Comparison of ENCODE assay signal across 18 cellular contexts in the genomic region with DNA sequence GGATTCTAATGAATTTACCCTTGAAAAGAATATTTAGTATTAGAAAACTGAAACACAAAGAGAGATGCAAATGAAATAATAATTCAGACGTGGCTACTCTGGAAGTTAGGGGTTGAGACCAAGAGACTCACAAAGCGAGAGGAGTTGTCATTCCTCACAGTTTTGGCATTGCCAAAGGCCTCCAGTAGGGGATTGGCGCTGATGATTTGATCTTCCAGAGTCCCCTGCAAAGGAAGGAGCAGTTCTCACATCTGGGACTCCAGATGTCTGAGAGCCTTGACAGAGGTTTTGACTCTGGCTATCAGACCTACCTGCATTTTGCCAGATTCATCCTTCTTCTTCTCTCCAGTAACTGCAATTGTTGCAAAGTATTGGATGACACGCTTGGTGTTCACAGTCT. TPM values are rescaled to one million over a fixed set of nuclear protein-coding genes. Genes with fewer than 3 reads are reported as not detected.
DNase-seq lines count a peak whose midpoint lies in the region; ATAC-seq and TF ChIP-seq lines count a peak whose summit lies in the region.
"Had no signal": no experiment of that assay in that cellular context is flagged by ENCODE, and none has a peak within 500 bp of the region (broad histone marks: within the 10 kb centered on the region; RNA-seq: fewer than 3 reads in every experiment).

No MANE protein-coding gene starts in this region.

- no peaks in the 10 kb centered on the region for H3K27me3 ChIP-seq in H9 (ENCODE audit: insufficient read depth, low read length)
- H3K27me3 ChIP-seq in transverse colon: no peaks in the 10 kb centered on the region

- no peak overlapping the region for H2AFZ ChIP-seq in H9 (ENCODE audit: low read length)

- peak; percentile 34; the same call in 1 of the 2 replicates for ATAC-seq in WTC11
- no peak for ATAC-seq in HG02870 (IDR thresholded peaks at IDR 0.05; ENCODE audit: unreplicated experiment)
- ATAC-seq: A549, HCT116, K562 had no signal

- H3K18ac ChIP-seq in H9 (ENCODE audit: insufficient read length, low read depth, low read length): no peak overlapping the region

- H3K4me3 ChIP-seq in transverse colon: no peak overlapping the region
- H3K4me3 ChIP-seq: A549, K562 had no signal

- H2AK5ac ChIP-seq in H9 (ENCODE audit: insufficient read length, low read length): no peak overlapping the region

- H3K4ac ChIP-seq in H9 (ENCODE audit: low read depth, low read length): no peak overlapping the region

- H3K4me1 Mint-ChIP-seq in H9 (peaks cover 24 to 26% of the 10 kb centered on the region in 2 experiments), WTC11 (peaks cover 27% of the 10 kb centered on the region), type B pancreatic cell (ENCODE audit: unreplicated experiment) (no peaks in the 10 kb centered on the region)

- H3K56ac ChIP-seq in H9 (ENCODE audit: insufficient read length, low read depth, low read length): no peak overlapping the region

- no peak overlapping the region for H3K14ac ChIP-seq in H9 (ENCODE audit: insufficient read depth, low read length)

- H3K9me3 Mint-ChIP-seq in H9: no peaks in the 10 kb centered on the region
- no peaks in the 10 kb centered on the region for H3K9me3 Mint-ChIP-seq in WTC11
- H3K9me3 Mint-ChIP-seq in type B pancreatic cell: no peaks in the 10 kb centered on the region
- H3K9me3 Mint-ChIP-seq: CD4-positive, alpha-beta T cell had no signal

- H3K36me3 Mint-ChIP-seq in H9 (ENCODE audit: insufficient read depth in 1 of 3, low read depth in 3 of 3): no peaks in the 10 kb centered on the region; a peak in 1 of 7 replicates
- H3K36me3 Mint-ChIP-seq in WTC11: no peaks in the 10 kb centered on the region
- no peaks in the 10 kb centered on the region for H3K36me3 Mint-ChIP-seq in type B pancreatic cell

- no peaks in the 10 kb centered on the region for H3K9me3 ChIP-seq in H9 (ENCODE audit: control insufficient read depth, low read depth, low read length)
- no peaks in the 10 kb centered on the region for H3K9me3 ChIP-seq in transverse colon
- H3K9me3 ChIP-seq: A549, Caco-2 had no signal

- H3K27ac ChIP-seq in H9 (ENCODE audit: insufficient read length, low read depth, low read length) (no peak overlapping the region), transverse colon (no peak overlapping the region)
- H3K27ac ChIP-seq: A549, C4-2B had no signal

- H3K27me3 Mint-ChIP-seq in H9 (ENCODE audit: low read depth) (no peaks in the 10 kb centered on the region; the same call in 1 of the 2 replicates), WTC11 (ENCODE audit: low read depth) (no peaks in the 10 kb centered on the region), type B pancreatic cell (peaks cover 4% of the 10 kb centered on the region)
- H3K27me3 Mint-ChIP-seq: CD4-positive, alpha-beta T cell had no signal

- H3K36me3 ChIP-seq in transverse colon: no peaks in the 10 kb centered on the region

- in situ Hi-C loops in transverse colon (cut with MboI; ENCODE audit: low pct_ligation_motif_present in 1 of 4, low pct_unique_long_range_greater_than_20kb in 1 of 4, low sequenced_read_pairs in 3 of 4): no loop called here

- WGBS in H9 (ENCODE audit: extremely low coverage, insufficient read length, low lambda C conversion rate): no CpG with 5 or more reads among the region's 4 CpGs
- 75% methylated on average over 4 of the region's 4 CpGs; no CpG with 5 or more reads in 1 of the 2 donors for WGBS in transverse colon (ENCODE audit: low coverage in 1 of 2), 2 donors

- no peak overlapping the region for H3K27ac Mint-ChIP-seq in H9
- no peak overlapping the region for H3K27ac Mint-ChIP-seq in WTC11
- H3K27ac Mint-ChIP-seq in type B pancreatic cell: no peak overlapping the region
- H3K27ac Mint-ChIP-seq: CD4-positive, alpha-beta T cell; HFFc6 had no signal

- POLR2A ChIA-PET in WTC11 (lab: Charles Lee): no interaction called here

- CTCF ChIA-PET in WTC11 (lab: Charles Lee): no interaction called here

- no peaks in the 10 kb centered on the region for H3K79me2 ChIP-seq in H9 (ENCODE audit: insufficient read depth, low read length)

- H4K8ac ChIP-seq in H9 (replicated peaks; ENCODE audit: insufficient read length, low read depth, low read length): no peak overlapping the region

- no peaks in the 10 kb centered on the region for H4K20me1 ChIP-seq in H9 (ENCODE audit: control insufficient read depth, insufficient read depth, insufficient read length)

- TF ChIP-seq POLR2A in transverse colon (IDR thresholded peaks at IDR 0.05): no peak

- DNase-seq in H9: peak; percentile 45
- DNase-seq in WTC11 (ENCODE audit: low spot score): peak; percentile 12
- DNase-seq in left kidney (ENCODE audit: low read depth, low spot score): peak; percentile 26
- DNase-seq in type B pancreatic cell (ENCODE audit: extremely low spot score, unreplicated experiment): no peak
- no peak for DNase-seq in MV-4-11 (lab: John Stamatoyannopoulos, UW)
- no peak for DNase-seq in transverse colon
- DNase-seq: AML-193; Caco-2; CD4-positive, alpha-beta T cell; DMS79 treated with DMSO at 0.1 percent for 48 hours; GF-D8; HFFc6; IMR-90 had no signal

- H2BK15ac ChIP-seq in H9 (ENCODE audit: low read depth, low read length): no peak overlapping the region

- no peak overlapping the region for H3T11ph ChIP-seq in H9 (ENCODE audit: low read length)

- H3K4me3 Mint-ChIP-seq in H9 (no peak overlapping the region), WTC11 (no peak overlapping the region), type B pancreatic cell (no peak overlapping the region)
- H3K4me3 Mint-ChIP-seq: CD4-positive, alpha-beta T cell; HFFc6 had no signal

- H3K23ac ChIP-seq in H9 (ENCODE audit: insufficient read length, low read depth, low read length): no peak overlapping the region

- H2BK5ac ChIP-seq in H9 (ENCODE audit: insufficient read length, low read length): no peak overlapping the region

- H3K4me1 ChIP-seq in H9 (ENCODE audit: insufficient read depth, low read length): peaks cover 3% of the 10 kb centered on the region
- no peaks in the 10 kb centered on the region for H3K4me1 ChIP-seq in transverse colon
- H3K4me1 ChIP-seq: A549, Caco-2 had no signal

- no peak overlapping the region for H2BK120ac ChIP-seq in H9 (ENCODE audit: low read depth, low read length, poor library complexity, severe bottlenecking)

- peak; percentile 50 for TF ChIP-seq CTCF in H9 (conservative IDR thresholded peaks at IDR 0.05)
- no peak for TF ChIP-seq CTCF in WTC11 (IDR thresholded peaks at IDR 0.05)
- peak; percentile 24 for TF ChIP-seq CTCF in type B pancreatic cell (conservative IDR thresholded peaks at IDR 0.05)
- TF ChIP-seq CTCF in transverse colon (IDR thresholded peaks at IDR 0.05): no peak

- H4K91ac ChIP-seq in H9 (ENCODE audit: insufficient read length, low read depth, low read length): no peak overlapping the region

- no peak overlapping the region for H4K5ac ChIP-seq in H9 (ENCODE audit: insufficient read length, low read depth, low read length)

- H3K79me1 ChIP-seq in H9 (ENCODE audit: insufficient read depth, low read depth, low read length, poor library complexity, severe bottlenecking): no peaks in the 10 kb centered on the region

- intact Hi-C loops in transverse colon (cut with DNase I; ENCODE audit: low total_unique reads): no loop called here

- TF ChIP-seq EP300 in transverse colon (IDR thresholded peaks at IDR 0.05; ENCODE audit: low read depth): no peak

- H3K4me2 ChIP-seq in H9 (ENCODE audit: insufficient read depth, insufficient read length, low read length): no peak overlapping the region
- H3K4me2 ChIP-seq: A549 had no signal

- no peak overlapping the region for H2BK12ac ChIP-seq in H9 (ENCODE audit: insufficient read length, low read depth, low read length)

- no peaks in the 10 kb centered on the region for H3K23me2 ChIP-seq in H9 (ENCODE audit: insufficient read length, low read depth, low read length, poor library complexity, severe bottlenecking)

- H3K9ac ChIP-seq in H9 (ENCODE audit: extremely low read depth, insufficient read length, low read length): no peak overlapping the region

- H2BK20ac ChIP-seq in H9 (ENCODE audit: low read depth, low read length, poor library complexity, severe bottlenecking): no peak overlapping the region

TF ChIP-seq in WTC11, 78 proteins besides CTCF, POLR2A, EP300 and RAD21:
- no peak for TF ChIP-seq SP1 (CRISPR knock-in tag; conservative IDR thresholded peaks at IDR 0.05)
- TF ChIP-seq TCF7 (CRISPR knock-in tag; IDR thresholded peaks at IDR 0.05; ENCODE audit: low read depth): no peak
- TF ChIP-seq CBFB (CRISPR knock-in tag; IDR thresholded peaks at IDR 0.05; ENCODE audit: low read depth): no peak
- TF ChIP-seq FOXJ3 (CRISPR knock-in tag; IDR thresholded peaks at IDR 0.05; ENCODE audit: borderline replicate concordance): no peak
- TF ChIP-seq, protein P1, sequence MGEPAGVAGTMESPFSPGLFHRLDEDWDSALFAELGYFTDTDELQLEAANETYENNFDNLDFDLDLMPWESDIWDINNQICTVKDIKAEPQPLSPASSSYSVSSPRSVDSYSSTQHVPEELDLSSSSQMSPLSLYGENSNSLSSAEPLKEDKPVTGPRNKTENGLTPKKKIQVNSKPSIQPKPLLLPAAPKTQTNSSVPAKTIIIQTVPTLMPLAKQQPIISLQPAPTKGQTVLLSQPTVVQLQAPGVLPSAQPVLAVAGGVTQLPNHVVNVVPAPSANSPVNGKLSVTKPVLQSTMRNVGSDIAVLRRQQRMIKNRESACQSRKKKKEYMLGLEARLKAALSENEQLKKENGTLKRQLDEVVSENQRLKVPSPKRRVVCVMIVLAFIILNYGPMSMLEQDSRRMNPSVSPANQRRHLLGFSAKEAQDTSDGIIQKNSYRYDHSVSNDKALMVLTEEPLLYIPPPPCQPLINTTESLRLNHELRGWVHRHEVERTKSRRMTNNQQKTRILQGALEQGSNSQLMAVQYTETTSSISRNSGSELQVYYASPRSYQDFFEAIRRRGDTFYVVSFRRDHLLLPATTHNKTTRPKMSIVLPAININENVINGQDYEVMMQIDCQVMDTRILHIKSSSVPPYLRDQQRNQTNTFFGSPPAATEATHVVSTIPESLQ (CRISPR knock-in tag; IDR thresholded peaks at IDR 0.05): no peak
- TF ChIP-seq KAT7 (CRISPR knock-in tag; IDR thresholded peaks at IDR 0.05; ENCODE audit: borderline replicate concordance): no peak
TF ChIP-seq in WTC11: peak in this region for 0.

RNA-seq across cellular contexts. Expression of a gene that starts 6.6 kb away (rescaled TPM):
- total RNA-seq in H9 (2021): not detected in 2 replicates
- not detected in 3 replicates for total RNA-seq in WTC11 (2021)
- 0.05 and 0.68 TPM in 2 replicates for total RNA-seq in type B pancreatic cell (ENCODE audit: low replicate concordance)
- total RNA-seq in transverse colon: not detected
- total RNA-seq: Caco-2; CD4-positive, alpha-beta T cell; HFFc6; IMR-90; K562 had no signal

RNA-seq across cellular contexts. Expression of a gene that starts 42.4 kb away (rescaled TPM):
- total RNA-seq in H9 (2021): not detected in 2 replicates
- total RNA-seq in WTC11 (2021): not detected in 3 replicates
- not detected in 2 replicates for total RNA-seq in type B pancreatic cell (ENCODE audit: low replicate concordance)
- total RNA-seq in transverse colon: 1 to 10 TPM in 1 of 4 donors, under 1 TPM in 2, not detected in 1; 0.14 to 2.6 (median 0.16) TPM
- total RNA-seq: Caco-2; CD4-positive, alpha-beta T cell; HFFc6; IMR-90; K562 had no signal

RNA-seq across cellular contexts. Expression of a gene that starts 54.2 kb away (rescaled TPM):
- total RNA-seq in H9 (2021): not detected in 2 replicates
- total RNA-seq in WTC11 (2021): not detected in 3 replicates
- 0.12 TPM in 2 replicates for total RNA-seq in type B pancreatic cell (ENCODE audit: low replicate concordance)
- total RNA-seq in transverse colon: not detected
- total RNA-seq: CD4-positive, alpha-beta T cell; HFFc6; IMR-90; K562 had no signal

Comparison
In these comparisons a context has a peak if more than half of its experiments do, and no peak if none do; other contexts are left out.
1. DNase-seq: peak in H9 (single experiment), WTC11 (single experiment) and left kidney (single experiment); none in type B pancreatic cell (single experiment), MV-4-11 (single experiment) and transverse colon (single experiment).
2. CTCF ChIP-seq: peak in H9 (single experiment) and type B pancreatic cell (single experiment); none in WTC11 (single experiment) and transverse colon (0 of 5).